ENCODE assay signal across 25 cellular contexts in genomic region chr5:125294844-125295243, GRCh38.
"Had no signal": no experiment of that assay in that cellular context is flagged by ENCODE, and none has a peak within 500 bp of the region (broad histone marks: within the 10 kb centered on the region; RNA-seq: fewer than 3 reads in every experiment).

No MANE protein-coding gene starts in this region.

- H3K27me3 ChIP-seq: SJCRH30 had no signal

- H3K27ac ChIP-seq: SJCRH30, VCaP had no signal

- H3K9me3 Mint-ChIP-seq: activated CD4-positive, alpha-beta T cell treated with anti-CD3 and anti-CD28 coated beads, Interleukin-2, amount 10 ng/mL, durations not matched to agents 7 days and 5 days; activated naive CD8-positive, alpha-beta T cell treated with anti-CD3 and anti-CD28 coated beads for 36 hours; activated T-helper 2 cell treated with anti-CD3 and anti-CD28 coated beads, Interferon-gamma antibody, Interleukin-2, Interleukin-4, amounts not matched to agents 10 μg/mL and 5 μg/mL and 100 μg/mL, durations not matched to agents 14 hours and 24 hours and 36 hours had no signal

- H3K4me3 ChIP-seq: SJCRH30 had no signal

- H3K27ac Mint-ChIP-seq: activated CD4-positive, alpha-beta memory T cell treated with anti-CD3 and anti-CD28 coated beads for 36 hours; activated CD4-positive, alpha-beta T cell treated with anti-CD3 and anti-CD28 coated beads, Interleukin-2, amount 10 ng/mL, durations not matched to agents 7 days and 5 days; activated naive CD4-positive, alpha-beta T cell treated with anti-CD3 and anti-CD28 coated beads, Interleukin-2, amount 10 ng/mL, durations not matched to agents 7 days and 5 days; activated naive CD8-positive, alpha-beta T cell treated with anti-CD3 and anti-CD28 coated beads for 36 hours; activated T-cell treated with anti-CD3 and anti-CD28 coated beads, Interleukin-2, amount 50 U/mL, for 72 hours; activated T-helper 2 cell treated with anti-CD3 and anti-CD28 coated beads, Interferon-gamma antibody, Interleukin-2, Interleukin-4, amounts not matched to agents 10 μg/mL and 5 μg/mL and 100 μg/mL, durations not matched to agents 14 hours and 24 hours and 36 hours had no signal

- H3K9ac ChIP-seq: SK-N-SH had no signal

- H3K27me3 Mint-ChIP-seq: activated CD4-positive, alpha-beta memory T cell treated with anti-CD3 and anti-CD28 coated beads for 36 hours; activated CD4-positive, alpha-beta T cell treated with anti-CD3 and anti-CD28 coated beads, Interleukin-2, amount 10 ng/mL, durations not matched to agents 7 days and 5 days; activated naive CD4-positive, alpha-beta T cell treated with anti-CD3 and anti-CD28 coated beads, Interleukin-2, amount 10 ng/mL, durations not matched to agents 7 days and 5 days; activated naive CD8-positive, alpha-beta T cell treated with anti-CD3 and anti-CD28 coated beads for 36 hours had no signal

- DNase-seq: activated CD4-positive, alpha-beta memory T cell treated with anti-CD3 and anti-CD28 coated beads for 36 hours; activated CD4-positive, alpha-beta T cell treated with anti-CD3 and anti-CD28 coated beads, Interleukin-2, amount 10 ng/mL, durations not matched to agents 7 days and 5 days; activated CD4-positive, CD25-positive, alpha-beta regulatory T cell; activated CD8-positive, alpha-beta memory T cell treated with anti-CD3 and anti-CD28 coated beads for 24 hours; activated gamma-delta T cell treated with Interleukin-2 at 50 U/mL for 16 hours; activated naive CD4-positive, alpha-beta T cell treated with anti-CD3 and anti-CD28 coated beads, Interleukin-2, amount 10 ng/mL, durations not matched to agents 7 days and 5 days; activated naive CD8-positive, alpha-beta T cell treated with anti-CD3 and anti-CD28 coated beads for 36 hours; activated T-cell treated with anti-CD3 and anti-CD28 coated beads for 4 hours; activated T-cell treated with anti-CD3 and anti-CD28 coated beads, Interleukin-2, amount 50 U/mL, for 72 hours; aorta; Kasumi-1; KBM-7; NCI-H1048; NCI-H1417; NCI-H1930; NCI-H2171; NCI-H2227 treated with DMSO at 0.1 percent for 48 hours; NCI-H510A; NCI-H526 treated with DMSO at 0.1 percent for 48 hours; NK-92 treated with Interleukin-12 subunit alpha and Interleukin-12 subunit beta, amount 100 ng/mL, for 24 hours; SJCRH30; SK-N-SH; T-helper 1 cell had no signal

- H3K4me3 Mint-ChIP-seq: activated CD4-positive, alpha-beta memory T cell treated with anti-CD3 and anti-CD28 coated beads for 36 hours; activated CD4-positive, alpha-beta T cell treated with anti-CD3 and anti-CD28 coated beads, Interleukin-2, amount 10 ng/mL, durations not matched to agents 7 days and 5 days; activated naive CD4-positive, alpha-beta T cell treated with anti-CD3 and anti-CD28 coated beads, Interleukin-2, amount 10 ng/mL, durations not matched to agents 7 days and 5 days; activated naive CD8-positive, alpha-beta T cell treated with anti-CD3 and anti-CD28 coated beads for 36 hours; activated T-cell treated with anti-CD3 and anti-CD28 coated beads, Interleukin-2, amount 50 U/mL, for 72 hours had no signal

- H3K36me3 ChIP-seq: SJCRH30 had no signal

- H3K9me3 ChIP-seq: SJCRH30, SK-N-SH had no signal

- H3K36me3 Mint-ChIP-seq: activated CD4-positive, alpha-beta memory T cell treated with anti-CD3 and anti-CD28 coated beads for 36 hours; activated naive CD4-positive, alpha-beta T cell treated with anti-CD3 and anti-CD28 coated beads, Interleukin-2, amount 10 ng/mL, durations not matched to agents 7 days and 5 days; activated naive CD8-positive, alpha-beta T cell treated with anti-CD3 and anti-CD28 coated beads for 36 hours had no signal

- H3K4me1 Mint-ChIP-seq: activated CD4-positive, alpha-beta T cell treated with anti-CD3 and anti-CD28 coated beads, Interleukin-2, amount 10 ng/mL, durations not matched to agents 7 days and 5 days; activated naive CD4-positive, alpha-beta T cell treated with anti-CD3 and anti-CD28 coated beads, Interleukin-2, amount 10 ng/mL, durations not matched to agents 7 days and 5 days; activated naive CD8-positive, alpha-beta T cell treated with anti-CD3 and anti-CD28 coated beads for 36 hours had no signal

- H3K4me1 ChIP-seq: SJCRH30 had no signal
